In genomic region chr17:50249887-50250286, GRCh38 we compare ENCODE assay signal across 3 cellular contexts.
TF ChIP-seq lines count a peak whose summit lies in the region.

No MANE protein-coding gene starts in this region.

TF ChIP-seq in A549, 52 proteins besides CTCF, POLR2A, EP300 and RAD21:
- TF ChIP-seq, protein P1, sequence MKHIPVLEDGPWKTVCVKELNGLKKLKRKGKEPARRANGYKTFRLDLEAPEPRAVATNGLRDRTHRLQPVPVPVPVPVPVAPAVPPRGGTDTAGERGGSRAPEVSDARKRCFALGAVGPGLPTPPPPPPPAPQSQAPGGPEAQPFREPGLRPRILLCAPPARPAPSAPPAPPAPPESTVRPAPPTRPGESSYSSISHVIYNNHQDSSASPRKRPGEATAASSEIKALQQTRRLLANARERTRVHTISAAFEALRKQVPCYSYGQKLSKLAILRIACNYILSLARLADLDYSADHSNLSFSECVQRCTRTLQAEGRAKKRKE (CRISPR knock-in tag; IDR thresholded peaks at IDR 0.05; ENCODE audit: low read depth): no peak
- TF ChIP-seq FOSL2 (IDR thresholded peaks at IDR 0.05) (no peak), FOSL2 (CRISPR knock-in tag; IDR thresholded peaks at IDR 0.05) (no peak), HOXA7 (CRISPR knock-in tag; IDR thresholded peaks at IDR 0.05) (no peak), KDM1A (IDR thresholded peaks at IDR 0.05; ENCODE audit: low read depth) (no peak), SMC3 (IDR thresholded peaks at IDR 0.05) (no peak)
- TF ChIP-seq, protein P2, sequence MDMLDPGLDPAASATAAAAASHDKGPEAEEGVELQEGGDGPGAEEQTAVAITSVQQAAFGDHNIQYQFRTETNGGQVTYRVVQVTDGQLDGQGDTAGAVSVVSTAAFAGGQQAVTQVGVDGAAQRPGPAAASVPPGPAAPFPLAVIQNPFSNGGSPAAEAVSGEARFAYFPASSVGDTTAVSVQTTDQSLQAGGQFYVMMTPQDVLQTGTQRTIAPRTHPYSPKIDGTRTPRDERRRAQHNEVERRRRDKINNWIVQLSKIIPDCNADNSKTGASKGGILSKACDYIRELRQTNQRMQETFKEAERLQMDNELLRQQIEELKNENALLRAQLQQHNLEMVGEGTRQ (IDR thresholded peaks at IDR 0.05): no peak
TF ChIP-seq in A549: peak in this region for 0.

TF ChIP-seq in HEK293, 187 proteins besides CTCF, POLR2A, EP300 and RAD21:
- TF ChIP-seq, protein P3, sequence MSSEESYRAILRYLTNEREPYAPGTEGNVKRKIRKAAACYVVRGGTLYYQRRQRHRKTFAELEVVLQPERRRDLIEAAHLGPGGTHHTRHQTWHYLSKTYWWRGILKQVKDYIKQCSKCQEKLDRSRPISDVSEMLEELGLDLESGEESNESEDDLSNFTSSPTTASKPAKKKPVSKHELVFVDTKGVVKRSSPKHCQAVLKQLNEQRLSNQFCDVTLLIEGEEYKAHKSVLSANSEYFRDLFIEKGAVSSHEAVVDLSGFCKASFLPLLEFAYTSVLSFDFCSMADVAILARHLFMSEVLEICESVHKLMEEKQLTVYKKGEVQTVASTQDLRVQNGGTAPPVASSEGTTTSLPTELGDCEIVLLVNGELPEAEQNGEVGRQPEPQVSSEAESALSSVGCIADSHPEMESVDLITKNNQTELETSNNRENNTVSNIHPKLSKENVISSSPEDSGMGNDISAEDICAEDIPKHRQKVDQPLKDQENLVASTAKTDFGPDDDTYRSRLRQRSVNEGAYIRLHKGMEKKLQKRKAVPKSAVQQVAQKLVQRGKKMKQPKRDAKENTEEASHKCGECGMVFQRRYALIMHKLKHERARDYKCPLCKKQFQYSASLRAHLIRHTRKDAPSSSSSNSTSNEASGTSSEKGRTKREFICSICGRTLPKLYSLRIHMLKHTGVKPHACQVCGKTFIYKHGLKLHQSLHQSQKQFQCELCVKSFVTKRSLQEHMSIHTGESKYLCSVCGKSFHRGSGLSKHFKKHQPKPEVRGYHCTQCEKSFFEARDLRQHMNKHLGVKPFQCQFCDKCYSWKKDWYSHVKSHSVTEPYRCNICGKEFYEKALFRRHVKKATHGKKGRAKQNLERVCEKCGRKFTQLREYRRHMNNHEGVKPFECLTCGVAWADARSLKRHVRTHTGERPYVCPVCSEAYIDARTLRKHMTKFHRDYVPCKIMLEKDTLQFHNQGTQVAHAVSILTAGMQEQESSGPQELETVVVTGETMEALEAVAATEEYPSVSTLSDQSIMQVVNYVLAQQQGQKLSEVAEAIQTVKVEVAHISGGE (tag by site-specific recombination; conservative IDR thresholded peaks at IDR 0.05; ENCODE audit: low read depth): no peak
- no peak for TF ChIP-seq ZNF544 (tag by site-specific recombination; IDR thresholded peaks at IDR 0.05)
- peak; percentile 64; the same call in 1 of the 2 replicates for TF ChIP-seq ZNF146 (tag by site-specific recombination; IDR thresholded peaks at IDR 0.05)
- no peak for TF ChIP-seq ZNF366 (tag by site-specific recombination; conservative IDR thresholded peaks at IDR 0.05)

TF ChIP-seq in HepG2, 621 proteins besides CTCF, POLR2A, EP300 and RAD21:
- no peak for TF ChIP-seq ZNF660 (CRISPR knock-in tag; IDR thresholded peaks at IDR 0.05; ENCODE audit: borderline replicate concordance, low read depth)
- no peak for TF ChIP-seq DPF2 (CRISPR knock-in tag; IDR thresholded peaks at IDR 0.05; ENCODE audit: borderline replicate concordance, low read depth)
- TF ChIP-seq FOXP1 (IDR thresholded peaks at IDR 0.05): no peak
- TF ChIP-seq FOXP1 (CRISPR knock-in tag; IDR thresholded peaks at IDR 0.05): no peak
- no peak for TF ChIP-seq ZZZ3 (CRISPR knock-in tag; IDR thresholded peaks at IDR 0.05; ENCODE audit: borderline replicate concordance)
- TF ChIP-seq ZBTB14 (CRISPR knock-in tag; IDR thresholded peaks at IDR 0.05): no peak
- no peak for TF ChIP-seq ZBTB33 (CRISPR knock-in tag; IDR thresholded peaks at IDR 0.05)
- TF ChIP-seq BRCA1 (CRISPR knock-in tag; IDR thresholded peaks at IDR 0.05): no peak
TF ChIP-seq in HepG2: peak in this region for 0.
